ENCODE assay signal across 14 cellular contexts in the genomic region with DNA sequence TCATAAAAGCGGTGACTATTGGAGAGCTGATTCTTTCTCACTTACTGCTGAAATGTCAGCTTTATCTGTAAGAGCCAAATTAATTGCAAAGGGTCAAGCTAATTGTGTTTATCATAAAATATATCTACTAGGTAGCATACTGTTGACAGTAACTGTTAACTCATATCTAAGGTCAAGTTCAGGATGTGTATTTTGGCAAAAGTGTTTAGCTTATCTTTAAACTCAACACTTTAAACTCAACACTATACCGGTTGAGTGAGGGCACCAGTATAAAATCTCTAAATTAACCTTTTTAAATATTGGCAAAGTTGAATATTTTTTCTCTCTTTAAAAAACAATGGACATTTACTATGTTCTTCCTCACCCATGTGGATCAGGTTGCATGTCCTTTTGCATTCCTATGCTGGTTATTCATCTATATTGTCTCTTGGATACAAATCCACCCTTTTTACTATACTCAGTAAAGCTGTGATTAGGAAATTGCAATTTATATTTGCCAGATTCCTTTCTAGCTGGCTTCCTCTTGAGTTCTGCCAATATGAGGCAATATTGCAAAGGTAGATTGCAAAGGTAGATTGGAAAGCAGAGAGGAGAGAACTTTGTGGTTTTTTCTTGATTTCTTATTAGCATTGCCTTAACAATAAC.
DNase-seq lines count a peak whose midpoint lies in the region; ATAC-seq and TF ChIP-seq lines count a peak whose summit lies in the region.
"Had no signal": no experiment of that assay in that cellular context is flagged by ENCODE, and none has a peak within 500 bp of the region (broad histone marks: within the 10 kb centered on the region; RNA-seq: fewer than 3 reads in every experiment).

No MANE protein-coding gene starts in this region.

- peak overlapping the region; percentile 5; the same call in 1 of the 2 replicates for H3K4me3 Mint-ChIP-seq in HFFc6
- H3K4me3 Mint-ChIP-seq in stimulated activated naive B cell treated with anti-CD40 and anti-IgM and Interleukin-4, amounts not matched to agents 10 μg/mL and 1 μg/mL and 100 μg/mL, for 72 hours, result no peak overlapping the region
- H3K4me3 Mint-ChIP-seq: T-helper 2 cell treated with Interferon-gamma antibody and Interleukin-4, amounts not matched to agents 5 μg/mL and 100 μg/mL, for 36 hours had no signal

- H3K36me3 Mint-ChIP-seq in HFFc6 (ENCODE audit: low read depth), result no peaks in the 10 kb centered on the region
- no peaks in the 10 kb centered on the region for H3K36me3 Mint-ChIP-seq in stimulated activated naive B cell treated with anti-CD40 and anti-IgM and Interleukin-4, amounts not matched to agents 10 μg/mL and 1 μg/mL and 100 μg/mL, for 72 hours

- DNase-seq in HFFc6 (peak; percentile 51), amniotic epithelial cell (ENCODE audit: low read depth) (peak; percentile 24), fibroblast of peridontal ligament (ENCODE audit: extremely low read depth) (peak; percentile 14), NCI-H2227 (lab: John Stamatoyannopoulos, UW; ENCODE audit: unreplicated experiment) (no peak), activated gamma-delta T cell treated with Interleukin-2 at 50 U/mL for 16 hours (no peak)
- DNase-seq in stimulated activated naive B cell treated with anti-CD40 and anti-IgM and Interleukin-4, amounts not matched to agents 10 μg/mL and 1 μg/mL and 100 μg/mL, for 72 hours, result no peak
- DNase-seq in activated effector memory CD4-positive, alpha-beta T cell treated with anti-CD3 and anti-CD28 coated beads, Interleukin-2, amount 50 U/mL, for 16 hours, result no peak
- DNase-seq: body of pancreas; effector CD4-positive, alpha-beta T cell; left ventricle myocardium inferior; pancreas; small intestine had no signal

- H3K4me1 Mint-ChIP-seq in HFFc6 (ENCODE audit: low read depth), result peaks cover 75% of the 10 kb centered on the region
- H3K4me1 Mint-ChIP-seq in stimulated activated naive B cell treated with anti-CD40 and anti-IgM and Interleukin-4, amounts not matched to agents 10 μg/mL and 1 μg/mL and 100 μg/mL, for 72 hours, result no peaks in the 10 kb centered on the region

- no peak for TF ChIP-seq CTCF in HFFc6 (IDR thresholded peaks at IDR 0.05)

- peak overlapping the region; percentile 74 for H3K27ac Mint-ChIP-seq in HFFc6
- H3K27ac Mint-ChIP-seq in stimulated activated naive B cell treated with anti-CD40 and anti-IgM and Interleukin-4, amounts not matched to agents 10 μg/mL and 1 μg/mL and 100 μg/mL, for 72 hours, result peak overlapping the region; percentile 51
- H3K27ac Mint-ChIP-seq: T-helper 2 cell treated with Interferon-gamma antibody and Interleukin-4, amounts not matched to agents 5 μg/mL and 100 μg/mL, for 36 hours had no signal

- ATAC-seq in stimulated activated naive B cell treated with anti-CD40 and anti-IgM and Interleukin-4, amounts not matched to agents 10 μg/mL and 1 μg/mL and 100 μg/mL, for 72 hours (replicated peaks), result no peak
- ATAC-seq in HG02970 (IDR thresholded peaks at IDR 0.05; ENCODE audit: low FRiP score, unreplicated experiment), result no peak
- ATAC-seq: body of pancreas, pancreas had no signal

- no peaks in the 10 kb centered on the region for H3K27me3 Mint-ChIP-seq in HFFc6 (ENCODE audit: insufficient read depth)
- no peaks in the 10 kb centered on the region for H3K27me3 Mint-ChIP-seq in stimulated activated naive B cell treated with anti-CD40 and anti-IgM and Interleukin-4, amounts not matched to agents 10 μg/mL and 1 μg/mL and 100 μg/mL, for 72 hours

- H3K9me3 Mint-ChIP-seq in HFFc6, result no peaks in the 10 kb centered on the region
- peaks cover 0 to 4% of the 10 kb centered on the region in 2 donors for H3K9me3 Mint-ChIP-seq in stimulated activated naive B cell treated with anti-CD40 and anti-IgM and Interleukin-4, amounts not matched to agents 10 μg/mL and 1 μg/mL and 100 μg/mL, for 72 hours
- H3K9me3 Mint-ChIP-seq: T-helper 2 cell treated with Interferon-gamma antibody and Interleukin-4, amounts not matched to agents 5 μg/mL and 100 μg/mL, for 36 hours had no signal

Comparison
In these comparisons a context has a peak if more than half of its experiments do, and no peak if none do; other contexts are left out.
1. DNase-seq: peak in HFFc6 (single experiment), amniotic epithelial cell (single experiment) and fibroblast of peridontal ligament (single experiment); none in stimulated activated naive B cell treated with anti-CD40 and anti-IgM and Interleukin-4, amounts not matched to agents 10 μg/mL and 1 μg/mL and 100 μg/mL, for 72 hours (single experiment), NCI-H2227 (single experiment), activated effector memory CD4-positive, alpha-beta T cell treated with anti-CD3 and anti-CD28 coated beads, Interleukin-2, amount 50 U/mL, for 16 hours (single experiment) and activated gamma-delta T cell treated with Interleukin-2 at 50 U/mL for 16 hours (single experiment).